In genomic region chr4:110869114-110869513, GRCh38 we compare ENCODE assay signal across 18 cellular contexts.
DNase-seq lines count a peak whose midpoint lies in the region; ATAC-seq and TF ChIP-seq lines count a peak whose summit lies in the region.
"Had no signal": no experiment of that assay in that cellular context is flagged by ENCODE, and none has a peak within 500 bp of the region (broad histone marks: within the 10 kb centered on the region; RNA-seq: fewer than 3 reads in every experiment).

No MANE protein-coding gene starts in this region.

- TF ChIP-seq POLR2A in Peyer's patch (IDR thresholded peaks at IDR 0.05), result no peak

- no peaks in the 10 kb centered on the region for H3K9me3 Mint-ChIP-seq in effector memory CD8-positive, alpha-beta T cell
- H3K9me3 Mint-ChIP-seq: activated T-helper 1 cell treated with anti-CD3 and anti-CD28 coated beads, Interleukin-12 subunit alpha, Interleukin-12 subunit beta, Interleukin-2, Interleukin-4 antibody, amounts not matched to agents 30 ng/mL and 10 ng/mL and 1 ng/mL, durations not matched to agents 14 hours and 24 hours and 36 hours had no signal

- ATAC-seq in effector memory CD8-positive, alpha-beta T cell (replicated peaks), result no peak
- ATAC-seq: activated CD8-positive, alpha-beta T cell treated with anti-CD3 and anti-CD28 coated beads, Interleukin-2, amount 10 ng/mL, durations not matched to agents 7 days and 5 days; naive thymus-derived CD8-positive, alpha-beta T cell had no signal

- no peaks in the 10 kb centered on the region for H3K27me3 Mint-ChIP-seq in effector memory CD8-positive, alpha-beta T cell
- H3K27me3 Mint-ChIP-seq: CD4-positive, CD25-positive, alpha-beta regulatory T cell; naive thymus-derived CD8-positive, alpha-beta T cell had no signal

- H3K27me3 ChIP-seq in OCI-LY3 (ENCODE audit: low read depth, low read length) (peaks cover 25% of the 10 kb centered on the region), A673 (replicated peaks; ENCODE audit: insufficient read depth, low read depth, low read length, poor library complexity) (no peaks in the 10 kb centered on the region), Peyer's patch (no peaks in the 10 kb centered on the region)

- H3K27ac ChIP-seq in OCI-LY3 (ENCODE audit: low read length), result no peak overlapping the region
- no peak overlapping the region for H3K27ac ChIP-seq in A673 (ENCODE audit: low read depth, low read length, poor library complexity, severe bottlenecking)
- peak overlapping the region in 1 of 4 donors; percentile 38 for H3K27ac ChIP-seq in Peyer's patch
- H3K27ac ChIP-seq: lower lobe of right lung, thoracic aorta, WERI-Rb-1 had no signal

- DNase-seq in EH (ENCODE audit: low read depth) (peak; percentile 83), fibroblast of mammary gland (ENCODE audit: low read depth) (peak; percentile 86), skeletal muscle cell (ENCODE audit: low read depth) (peak; percentile 58), A673 (ENCODE audit: low spot score) (no peak), NOMO-1 (lab: John Stamatoyannopoulos, UW; ENCODE audit: unreplicated experiment in 2 of 2) (no peak), Peyer's patch (no peak)
- no peak for DNase-seq in effector memory CD8-positive, alpha-beta T cell
- DNase-seq: activated CD8-positive, alpha-beta T cell treated with anti-CD3 and anti-CD28 coated beads, Interleukin-2, amount 10 ng/mL, durations not matched to agents 7 days and 5 days; CD4-positive, CD25-positive, alpha-beta regulatory T cell; DMS79; lower lobe of right lung; naive thymus-derived CD8-positive, alpha-beta T cell; NCI-H1436 treated with DMSO at 0.1 percent for 48 hours; T-helper 1 cell; WERI-Rb-1 had no signal

- H4K20me1 ChIP-seq in OCI-LY3 (ENCODE audit: insufficient read depth, low read length), result peaks cover 5% of the 10 kb centered on the region; the same call in 1 of the 2 replicates

- intact Hi-C loops in A673 (cut with micrococcal nuclease; ENCODE audit: unreplicated experiment), result no loop called here

- CTCF ChIA-PET in A673 (lab: Charles Lee), result no interaction called here

- H3K9me3 ChIP-seq in OCI-LY3 (ENCODE audit: insufficient read depth, low read length), result no peaks in the 10 kb centered on the region
- H3K9me3 ChIP-seq in A673 (ENCODE audit: low read depth, low read length, poor library complexity, severe bottlenecking), result no peaks in the 10 kb centered on the region
- no peaks in the 10 kb centered on the region for H3K9me3 ChIP-seq in Peyer's patch
- H3K9me3 ChIP-seq: lower lobe of right lung, thoracic aorta had no signal

- no peak overlapping the region for H3K27ac Mint-ChIP-seq in effector memory CD8-positive, alpha-beta T cell
- H3K27ac Mint-ChIP-seq: activated CD8-positive, alpha-beta T cell treated with anti-CD3 and anti-CD28 coated beads, Interleukin-2, amount 10 ng/mL, durations not matched to agents 7 days and 5 days; activated T-helper 1 cell treated with anti-CD3 and anti-CD28 coated beads, Interleukin-12 subunit alpha, Interleukin-12 subunit beta, Interleukin-2, Interleukin-4 antibody, amounts not matched to agents 30 ng/mL and 10 ng/mL and 1 ng/mL, durations not matched to agents 14 hours and 24 hours and 36 hours; CD4-positive, CD25-positive, alpha-beta regulatory T cell; naive thymus-derived CD8-positive, alpha-beta T cell had no signal

- POLR2A ChIA-PET in A673 (lab: Charles Lee; ENCODE audit: low non-redundant PET), result no interaction called here

- H3K4me2 ChIP-seq in OCI-LY3 (ENCODE audit: low read length), result peak overlapping the region; percentile 74; the same call in 1 of the 2 replicates

- H3K36me3 ChIP-seq in OCI-LY3 (replicated peaks; ENCODE audit: low read depth, low read length), result no peaks in the 10 kb centered on the region
- H3K36me3 ChIP-seq in A673 (ENCODE audit: insufficient read depth, low read length, poor library complexity, severe bottlenecking), result no peaks in the 10 kb centered on the region
- no peaks in the 10 kb centered on the region for H3K36me3 ChIP-seq in Peyer's patch
- H3K36me3 ChIP-seq: lower lobe of right lung, thoracic aorta, WERI-Rb-1 had no signal

- no peak overlapping the region for H3K9ac ChIP-seq in OCI-LY3 (ENCODE audit: low read length)

- BruUV-seq in A673 (replicated peaks; lab: Mats Ljungman, UMichigan), result no TSS peak

- TF ChIP-seq CTCF in OCI-LY3 (IDR thresholded peaks at IDR 0.05; ENCODE audit: low read depth, low read length), result no peak
- no peak for TF ChIP-seq CTCF in fibroblast of mammary gland (conservative IDR thresholded peaks at IDR 0.05; ENCODE audit: control insufficient read depth, insufficient read depth, low read depth, low read length)
- TF ChIP-seq CTCF in A673 (conservative IDR thresholded peaks at IDR 0.05; ENCODE audit: low read depth, low read length), result no peak
- no peak for TF ChIP-seq CTCF in Peyer's patch (IDR thresholded peaks at IDR 0.05)

- no peaks in the 10 kb centered on the region for H3K79me2 ChIP-seq in OCI-LY3 (ENCODE audit: low read length)

- no peak overlapping the region for H2AFZ ChIP-seq in OCI-LY3 (ENCODE audit: low read depth, low read length)

- H3K36me3 Mint-ChIP-seq in effector memory CD8-positive, alpha-beta T cell (ENCODE audit: insufficient read depth), result no peaks in the 10 kb centered on the region
- H3K36me3 Mint-ChIP-seq: CD4-positive, CD25-positive, alpha-beta regulatory T cell; naive thymus-derived CD8-positive, alpha-beta T cell had no signal

- H3K4me1 ChIP-seq in OCI-LY3 (ENCODE audit: low read length) (peaks cover 45% of the 10 kb centered on the region), A673 (ENCODE audit: insufficient read depth, low read length, poor library complexity, severe bottlenecking) (peaks cover 20% of the 10 kb centered on the region), Peyer's patch (no peaks in the 10 kb centered on the region)

- no peaks in the 10 kb centered on the region for H3K4me1 Mint-ChIP-seq in effector memory CD8-positive, alpha-beta T cell (ENCODE audit: low read depth in 2 of 2)
- H3K4me1 Mint-ChIP-seq: CD4-positive, CD25-positive, alpha-beta regulatory T cell; naive thymus-derived CD8-positive, alpha-beta T cell had no signal

- no peak overlapping the region for H3K4me3 Mint-ChIP-seq in effector memory CD8-positive, alpha-beta T cell
- H3K4me3 Mint-ChIP-seq: activated CD8-positive, alpha-beta T cell treated with anti-CD3 and anti-CD28 coated beads, Interleukin-2, amount 10 ng/mL, durations not matched to agents 7 days and 5 days; activated T-helper 1 cell treated with anti-CD3 and anti-CD28 coated beads, Interleukin-12 subunit alpha, Interleukin-12 subunit beta, Interleukin-2, Interleukin-4 antibody, amounts not matched to agents 30 ng/mL and 10 ng/mL and 1 ng/mL, durations not matched to agents 14 hours and 24 hours and 36 hours; CD4-positive, CD25-positive, alpha-beta regulatory T cell; naive thymus-derived CD8-positive, alpha-beta T cell had no signal

- H3K4me3 ChIP-seq in OCI-LY3 (ENCODE audit: low read length), result no peak overlapping the region
- H3K4me3 ChIP-seq in fibroblast of mammary gland (ENCODE audit: control insufficient read depth, low read depth, low read length), result no peak overlapping the region
- no peak overlapping the region for H3K4me3 ChIP-seq in skeletal muscle cell (ENCODE audit: low read depth, low read length)
- no peak overlapping the region for H3K4me3 ChIP-seq in A673 (ENCODE audit: low read depth, low read length, poor library complexity, severe bottlenecking)
- no peak overlapping the region for H3K4me3 ChIP-seq in Peyer's patch
- H3K4me3 ChIP-seq: lower lobe of right lung, thoracic aorta had no signal

Comparison
In these comparisons a context has a peak if more than half of its experiments do, and no peak if none do; other contexts are left out.
1. DNase-seq: peak in EH (single experiment), fibroblast of mammary gland (single experiment) and skeletal muscle cell (single experiment); none in A673 (single experiment), effector memory CD8-positive, alpha-beta T cell (0 of 3), NOMO-1 (0 of 2) and Peyer's patch (0 of 3).